ENCODE assay signal across 8 cellular contexts in genomic region chr2:179898873-179899272, GRCh38. TPM values are rescaled to one million over a fixed set of nuclear protein-coding genes. Genes with fewer than 3 reads are reported as not detected.
DNase-seq lines count a peak whose midpoint lies in the region; ATAC-seq, FAIRE-seq and TF ChIP-seq lines count a peak whose summit lies in the region.

No MANE protein-coding gene starts in this region.

- TF ChIP-seq POLR2A in breast epithelium (IDR thresholded peaks at IDR 0.05): no peak
- TF ChIP-seq POLR2A in GM12878 (IDR thresholded peaks at IDR 0.05; ENCODE audit: low read depth, low read length): no peak

- H3K9me3 Mint-ChIP-seq in MCF 10A (ENCODE audit: unreplicated experiment): peaks cover under 1% of the 10 kb centered on the region

- H3K4me2 ChIP-seq in GM12878 (ENCODE audit: control insufficient read depth, insufficient read depth): no peak overlapping the region

- H3K9ac ChIP-seq in GM12878 (ENCODE audit: control insufficient read depth, insufficient read depth, low read length): no peak overlapping the region

- RAD21 ChIA-PET in GM12878 (lab: Charles Lee; ENCODE audit: unreplicated experiment): no interaction called here

- H3K36me3 ChIP-seq in breast epithelium (no peaks in the 10 kb centered on the region), GM12878 (ENCODE audit: control insufficient read depth in 2 of 2, insufficient read depth in 2 of 2, low read length in 1 of 2) (no peaks in the 10 kb centered on the region)

- peaks cover 0 to 11% of the 10 kb centered on the region in 2 donors for H3K9me3 ChIP-seq in breast epithelium
- no peaks in the 10 kb centered on the region for H3K9me3 ChIP-seq in GM12878 (replicated peaks; ENCODE audit: control insufficient read depth, insufficient read depth, low read length)

- POLR2A ChIA-PET in MCF 10A (lab: Yijun Ruan, JAX): no interaction called here
- POLR2A ChIA-PET in GM12878 (lab: Charles Lee): no interaction called here

- no peaks in the 10 kb centered on the region for H3K36me3 Mint-ChIP-seq in MCF 10A (ENCODE audit: insufficient read depth, unreplicated experiment)

- ATAC-seq in GM12878 (peak; percentile 100), left cardiac atrium (no peak)

- in situ Hi-C loops in GM12878 (cut with MboI): no loop called here

- H2AFZ ChIP-seq in GM12878 (ENCODE audit: control insufficient read depth, low read depth, low read length): peak overlapping the region; percentile 44; the same call in 1 of the 2 replicates

- CTCF ChIA-PET in MCF 10A (lab: Yijun Ruan, JAX) (interaction anchor here (0.6 to 1.7 kb wide), 5 partner anchors 9 to 476 kb away, joined by 3 to 4 read pairs (median 3); no protein-coding TSS in a partner anchor), GM12878 (lab: Yijun Ruan, JAX) (interaction anchor here (0.7 to 1.6 kb wide), 8 partner anchors 9 to 163 kb away, joined by 3 to 4 read pairs (median 3); no protein-coding TSS in a partner anchor)

- BruUV-seq in MCF 10A (replicated peaks; lab: Mats Ljungman, UMichigan): no TSS peak
- BruUV-seq in GM12878 (replicated peaks; lab: Mats Ljungman, UMichigan): no TSS peak

- H3K27me3 ChIP-seq in breast epithelium: no peaks in the 10 kb centered on the region
- H3K27me3 ChIP-seq in GM12878 (replicated peaks in 1 of 2; ENCODE audit: control insufficient read depth in 2 of 2, insufficient read depth in 2 of 2, low read length in 1 of 2): no peaks in the 10 kb centered on the region

- no peak for TF ChIP-seq EP300 in GM12878 (IDR thresholded peaks at IDR 0.05; ENCODE audit: borderline replicate concordance in 1 of 2, control insufficient read depth in 1 of 2, low read depth in 2 of 2, low read length in 2 of 2)

- H3K4me1 ChIP-seq in breast epithelium: no peaks in the 10 kb centered on the region
- H3K4me1 ChIP-seq in GM12878 (ENCODE audit: control insufficient read depth, insufficient read depth, low read length): no peaks in the 10 kb centered on the region

- H3K79me2 ChIP-seq in GM12878 (ENCODE audit: control insufficient read depth, insufficient read depth, low read length): no peaks in the 10 kb centered on the region

- H3K4me3 ChIP-seq in breast epithelium: no peak overlapping the region
- H3K4me3 ChIP-seq in HFF-Myc (replicated peaks; ENCODE audit: low read depth, low read length): no peak overlapping the region
- no peak overlapping the region for H3K4me3 ChIP-seq in GM12878

- no peak overlapping the region for H3K4me3 Mint-ChIP-seq in MCF 10A (ENCODE audit: unreplicated experiment)

- no peaks in the 10 kb centered on the region for H3K27me3 Mint-ChIP-seq in MCF 10A (ENCODE audit: insufficient read depth, unreplicated experiment)

- no peak overlapping the region for H3K27ac Mint-ChIP-seq in MCF 10A (ENCODE audit: low read depth, unreplicated experiment)

- FAIRE-seq in GM12878 (lab: Jason Lieb, UNC): no peak

- no peaks in the 10 kb centered on the region for H4K20me1 ChIP-seq in GM12878 (ENCODE audit: control insufficient read depth, insufficient read depth)

- intact Hi-C loops in MCF 10A (cut with micrococcal nuclease): no loop called here
- intact Hi-C loops in breast epithelium (cut with DNase I; ENCODE audit: low total_unique reads): no loop called here
- intact Hi-C loops in GM12878 (cut with micrococcal nuclease; ENCODE audit: unreplicated experiment): no loop called here
- intact Hi-C loops in left cardiac atrium (cut with DNase I): no loop called here

- no peaks in the 10 kb centered on the region for H3K4me1 Mint-ChIP-seq in MCF 10A (ENCODE audit: insufficient read depth, unreplicated experiment)

- peak; percentile 29; the same call in 1 of the 2 replicates for TF ChIP-seq RAD21 in GM12878 (IDR thresholded peaks at IDR 0.05; ENCODE audit: insufficient read depth, low read depth, low read length)

- WGBS in GM12878 (ENCODE audit: insufficient coverage, insufficient replicate concordance, low lambda C conversion rate, missing lambda C conversion rate): 46% methylated on average over 4 of the region's 4 CpGs

- DNase-seq in MCF 10A (ENCODE audit: unreplicated experiment) (peak; percentile 61), breast epithelium (ENCODE audit: low spot score in 2 of 2) (no peak), HFF-Myc (ENCODE audit: extremely low read depth, low read depth) (peak; percentile 14), NCI-H1105 (lab: John Stamatoyannopoulos, UW) (peak; percentile 19), GM12878 (ENCODE audit: low read depth, low spot score) (no peak), renal cortical epithelial cell (ENCODE audit: low read depth) (peak; percentile 22), left cardiac atrium (no peak)
- DNase-seq in activated CD8-positive, alpha-beta memory T cell treated with anti-CD3 and anti-CD28 coated beads for 24 hours: no peak

- SMC1A ChIA-PET in GM12878 (lab: Charles Lee; ENCODE audit: uncharacterized antibody, unreplicated experiment): no interaction called here

- peak; percentile 12 for TF ChIP-seq CTCF in MCF 10A (IDR thresholded peaks at IDR 0.05; ENCODE audit: unreplicated experiment)
- TF ChIP-seq CTCF in breast epithelium (IDR thresholded peaks at IDR 0.05): no peak
- TF ChIP-seq CTCF in HFF-Myc (IDR thresholded peaks at IDR 0.05; ENCODE audit: low read depth, low read length, missing control alignments): peak; percentile 52
- peak; percentile 34 to 44 (median 35); a peak in 4 of 6 replicates for TF ChIP-seq CTCF in GM12878 (IDR thresholded peaks at IDR 0.05 in 2 of 3, conservative IDR thresholded peaks at IDR 0.05 in 1 of 3; ENCODE audit: control insufficient read depth in 2 of 3, extremely low read depth in 1 of 3, insufficient read depth in 1 of 3, low read depth in 3 of 3, low read length in 3 of 3)

- H3K27ac ChIP-seq in breast epithelium (no peak overlapping the region), GM12878 (ENCODE audit: control insufficient read depth, insufficient read depth) (no peak overlapping the region)

TF ChIP-seq in GM12878, 131 proteins besides CTCF, POLR2A, EP300 and RAD21 (continues in another document):
- no peak for TF ChIP-seq ASH2L (IDR thresholded peaks at IDR 0.05; ENCODE audit: borderline replicate concordance, low read depth)
- TF ChIP-seq E2F4 (IDR thresholded peaks at IDR 0.05; ENCODE audit: low read depth, low read length): no peak
- TF ChIP-seq HDGF (IDR thresholded peaks at IDR 0.05): no peak
- no peak for TF ChIP-seq GABPA (IDR thresholded peaks at IDR 0.05; ENCODE audit: low read depth)
- no peak for TF ChIP-seq E2F8 (IDR thresholded peaks at IDR 0.05; ENCODE audit: low read depth, partially characterized antibody)
- no peak for TF ChIP-seq MTA3 (IDR thresholded peaks at IDR 0.05; ENCODE audit: borderline replicate concordance, low read length)
- no peak for TF ChIP-seq TARDBP (IDR thresholded peaks at IDR 0.05; ENCODE audit: borderline replicate concordance)
- TF ChIP-seq CEBPB (IDR thresholded peaks at IDR 0.05; ENCODE audit: borderline replicate concordance in 1 of 2, low read depth in 2 of 2, low read length in 2 of 2): no peak

RNA-seq across cellular contexts. Expression of gene ZNF385B, which starts 37.5 kb away (rescaled TPM):
- 0.33 TPM in 1 of 2 replicates, not detected in the other for total RNA-seq in MCF 10A (2022)
- 1 to 10 TPM; 3.4 to 8.8 (median 4.5) TPM for total RNA-seq in breast epithelium
- not detected in 2 replicates for total RNA-seq in GM12878 (2013; cell fraction: nucleolus; rRNA removed)
- total RNA-seq in GM12878 (2014; rRNA removed): not detected in 2 replicates
- not detected in 2 replicates for total RNA-seq in GM12878 (2014; rRNA removed; fragmentation: Illumina TruSeq; extraction: Trizol)
- total RNA-seq in GM12878 (2021): not detected in 2 replicates
- not detected for polyA plus RNA-seq in GM12878 (2011; ENCODE audit: low read depth)
- polyA plus RNA-seq in GM12878 (2011; rRNA removed): not detected in 2 replicates
- polyA plus RNA-seq in GM12878 (2011; cell fraction: cytosol; rRNA removed): not detected in 2 replicates
- not detected in 2 replicates for polyA plus RNA-seq in GM12878 (2011; cell fraction: nucleus; rRNA removed)
- polyA plus RNA-seq in GM12878 (2012): not detected in 2 replicates
- not detected in 2 replicates for polyA plus RNA-seq in GM12878 (2014; fragmentation: Illumina TruSeq; extraction: Trizol)
- polyA plus RNA-seq in GM12878 (2014; fragmentation: Nextera tagmentation; extraction: Ambion mirVana): not detected
- polyA plus RNA-seq in GM12878 (2014; rRNA removed): not detected in 2 replicates
- not detected for polyA plus RNA-seq in GM12878 (2016; fragmentation: Nextera tagmentation; extraction: Ambion mirVana)
- polyA minus RNA-seq in GM12878 (2011; rRNA and poly(A)+ RNA removed): not detected in 2 replicates
- polyA minus RNA-seq in GM12878 (2011; cell fraction: cytosol; rRNA and poly(A)+ RNA removed): not detected in 2 replicates
- not detected in 2 replicates for polyA minus RNA-seq in GM12878 (2011; cell fraction: nucleus; rRNA and poly(A)+ RNA removed)
- total RNA-seq in renal cortical epithelial cell: 1.1 TPM in 1 of 2 replicates, not detected in the other
- 10 to 100 TPM; 14.3 to 36.7 TPM for total RNA-seq in left cardiac atrium

Comparison
In these comparisons a context has a peak if more than half of its experiments do, and no peak if none do; other contexts are left out.
1. DNase-seq: peak in MCF 10A (single experiment), HFF-Myc (single experiment), NCI-H1105 (single experiment) and renal cortical epithelial cell (single experiment); none in breast epithelium (0 of 2), GM12878 (single experiment), left cardiac atrium (single experiment) and activated CD8-positive, alpha-beta memory T cell treated with anti-CD3 and anti-CD28 coated beads for 24 hours (single experiment).
2. CTCF ChIP-seq: peak in MCF 10A (single experiment), HFF-Myc (single experiment) and GM12878 (3 of 3); none in breast epithelium (0 of 3).